12 cellular contexts compared by ENCODE assay signal in genomic region chr11:72631806-72632731, GRCh38. TPM values are rescaled to one million over a fixed set of nuclear protein-coding genes. Genes with fewer than 3 reads are reported as not detected.
DNase-seq lines count a peak whose midpoint lies in the region; ATAC-seq, FAIRE-seq and TF ChIP-seq lines count a peak whose summit lies in the region.
"Had no signal": no experiment of that assay in that cellular context is flagged by ENCODE, and none has a peak within 500 bp of the region (broad histone marks: within the 10 kb centered on the region; RNA-seq: fewer than 3 reads in every experiment).

No MANE protein-coding gene starts in this region.

- H3K27ac Mint-ChIP-seq in neural progenitor cell = peak overlapping the region; percentile 50
- no peak overlapping the region for H3K27ac Mint-ChIP-seq in activated naive CD4-positive, alpha-beta T cell treated with anti-CD3 and anti-CD28 coated beads, Interleukin-2, amount 10 ng/mL, durations not matched to agents 7 days and 5 days
- H3K27ac Mint-ChIP-seq: B cell, progenitor cell of endocrine pancreas had no signal

- no peak overlapping the region for H3K4me3 Mint-ChIP-seq in neural progenitor cell
- H3K4me3 Mint-ChIP-seq in activated naive CD4-positive, alpha-beta T cell treated with anti-CD3 and anti-CD28 coated beads, Interleukin-2, amount 10 ng/mL, durations not matched to agents 7 days and 5 days = no peak overlapping the region
- H3K4me3 Mint-ChIP-seq: B cell had no signal

- peaks cover 14% of the 10 kb centered on the region for H3K4me1 ChIP-seq in neural progenitor cell

- H3K27me3 Mint-ChIP-seq in neural progenitor cell (ENCODE audit: insufficient read depth, low read depth) = peaks cover 8% of the 10 kb centered on the region
- H3K27me3 Mint-ChIP-seq in activated naive CD4-positive, alpha-beta T cell treated with anti-CD3 and anti-CD28 coated beads, Interleukin-2, amount 10 ng/mL, durations not matched to agents 7 days and 5 days = peaks cover 42% of the 10 kb centered on the region

- no peaks in the 10 kb centered on the region for H3K36me3 ChIP-seq in neural progenitor cell

- H3K27me3 ChIP-seq in neural progenitor cell = peaks cover 5% of the 10 kb centered on the region

- TF ChIP-seq CTCF in fibroblast of the aortic adventitia (IDR thresholded peaks at IDR 0.05; ENCODE audit: insufficient read depth, low read length) (no peak), neural progenitor cell (IDR thresholded peaks at IDR 0.05) (no peak)

- H2AFZ ChIP-seq in neural progenitor cell (replicated peaks) = no peak overlapping the region

- H3K79me2 ChIP-seq in neural progenitor cell (ENCODE audit: low read depth) = no peaks in the 10 kb centered on the region

- no peak overlapping the region for H3K9ac ChIP-seq in neural progenitor cell

- H3K4me3 ChIP-seq in fibroblast of the aortic adventitia (ENCODE audit: low read depth, low read length) (no peak overlapping the region), neural progenitor cell (no peak overlapping the region)

- no peak for TF ChIP-seq POLR2A in GM12892 (IDR thresholded peaks at IDR 0.05; ENCODE audit: low read depth, low read length)

- no peak overlapping the region for H3K27ac ChIP-seq in neural progenitor cell

- H3K4me1 Mint-ChIP-seq in neural progenitor cell = peaks cover 18% of the 10 kb centered on the region
- no peaks in the 10 kb centered on the region for H3K4me1 Mint-ChIP-seq in activated naive CD4-positive, alpha-beta T cell treated with anti-CD3 and anti-CD28 coated beads, Interleukin-2, amount 10 ng/mL, durations not matched to agents 7 days and 5 days
- H3K4me1 Mint-ChIP-seq: B cell had no signal

- no peaks in the 10 kb centered on the region for H3K9me3 Mint-ChIP-seq in neural progenitor cell
- no peaks in the 10 kb centered on the region for H3K9me3 Mint-ChIP-seq in activated naive CD4-positive, alpha-beta T cell treated with anti-CD3 and anti-CD28 coated beads, Interleukin-2, amount 10 ng/mL, durations not matched to agents 7 days and 5 days

- DNase-seq in GM12892 (ENCODE audit: insufficient read length) (no peak), UCSD-AML1 (lab: John Stamatoyannopoulos, UW; ENCODE audit: unreplicated experiment) (peak; percentile 35), fibroblast of the aortic adventitia (ENCODE audit: low read depth) (peak; percentile 9), neural progenitor cell (ENCODE audit: low spot score) (no peak), HK-2 (ENCODE audit: unreplicated experiment) (no peak), SIG-M5 treated with dmso at 0.1 percent for 504 hours (lab: John Stamatoyannopoulos, UW; ENCODE audit: unreplicated experiment) (no peak)
- DNase-seq in activated naive CD4-positive, alpha-beta T cell treated with anti-CD3 and anti-CD28 coated beads, Interleukin-2, amount 10 ng/mL, durations not matched to agents 7 days and 5 days = no peak
- DNase-seq: NCI-H774, T-helper 2 cell had no signal

- no peaks in the 10 kb centered on the region for H4K20me1 ChIP-seq in neural progenitor cell (ENCODE audit: low read depth)

- ATAC-seq in GM19455 (IDR thresholded peaks at IDR 0.05; ENCODE audit: unreplicated experiment) = no peak

- H3K4me2 ChIP-seq in neural progenitor cell = no peak overlapping the region

- no peaks in the 10 kb centered on the region for H3K36me3 Mint-ChIP-seq in neural progenitor cell
- H3K36me3 Mint-ChIP-seq in activated naive CD4-positive, alpha-beta T cell treated with anti-CD3 and anti-CD28 coated beads, Interleukin-2, amount 10 ng/mL, durations not matched to agents 7 days and 5 days = no peaks in the 10 kb centered on the region

- H3K9me3 ChIP-seq in neural progenitor cell (ENCODE audit: low read depth) = no peaks in the 10 kb centered on the region

- FAIRE-seq in GM12892 (lab: Jason Lieb, UNC) = peak; percentile 33

- peaks cover 4% of the 10 kb centered on the region for H3F3A ChIP-seq in neural progenitor cell (ENCODE audit: low read depth)

- CTCF ChIA-PET in activated naive CD4-positive, alpha-beta T cell treated with anti-CD3 and anti-CD28 coated beads, Interleukin-2, amount 10 ng/mL, durations not matched to agents 7 days and 5 days (lab: Charles Lee) = no interaction called here

RNA-seq across cellular contexts. Expression of gene PDE2A, which starts 42.2 kb away (rescaled TPM):
- polyA plus RNA-seq in GM12892 (2012; ENCODE audit: missing spikeins) = 1.7 TPM
- total RNA-seq in fibroblast of the aortic adventitia (ENCODE audit: low replicate concordance) (0.41 TPM in 1 of 2 replicates, not detected in the other), neural progenitor cell (ENCODE audit: low replicate concordance) (0.11 and 2.3 TPM in 2 replicates)

Comparison
In these comparisons a context has a peak if more than half of its experiments do, and no peak if none do; other contexts are left out.
1. DNase-seq: peak in UCSD-AML1 (single experiment) and fibroblast of the aortic adventitia (single experiment); none in GM12892 (single experiment), neural progenitor cell (single experiment), HK-2 (single experiment), SIG-M5 treated with dmso at 0.1 percent for 504 hours (single experiment) and activated naive CD4-positive, alpha-beta T cell treated with anti-CD3 and anti-CD28 coated beads, Interleukin-2, amount 10 ng/mL, durations not matched to agents 7 days and 5 days (single experiment).